10 cellular contexts compared by ENCODE assay signal in genomic region chr6:11210386-11211138, GRCh38. TPM values are rescaled to one million over a fixed set of nuclear protein-coding genes. Genes with fewer than 3 reads are reported as not detected.
A peak's percentile ranks its signal among the peaks of the same experiment; 100 is the strongest.
DNase-seq lines count a peak whose midpoint lies in the region; ATAC-seq and TF ChIP-seq lines count a peak whose summit lies in the region.
"Had no signal": no experiment of that assay in that cellular context is flagged by ENCODE, and none has a peak within 500 bp of the region (broad histone marks: within the 10 kb centered on the region; RNA-seq: fewer than 3 reads in every experiment).

No MANE protein-coding gene starts in this region.

- H2AFZ ChIP-seq in IMR-90 (replicated peaks; ENCODE audit: low read length, poor library complexity), result no peak overlapping the region

- H3K4ac ChIP-seq in IMR-90 (ENCODE audit: low read depth, low read length), result peak overlapping the region; percentile 71

- H3K4me1 ChIP-seq in IMR-90 (ENCODE audit: control insufficient read depth, insufficient read depth, low read length), result peaks cover 24% of the 10 kb centered on the region
- peaks cover 99% of the 10 kb centered on the region for H3K4me1 ChIP-seq in lower lobe of right lung
- peaks cover 48% of the 10 kb centered on the region for H3K4me1 ChIP-seq in testis

- in situ Hi-C loops in IMR-90 (cut with MboI; ENCODE audit: low sequenced_read_pairs), result no loop called here
- in situ Hi-C loops in brain microvascular endothelial cell (cut with HindIII; ENCODE audit: low pct_ligation_motif_present, low sequenced_read_pairs), result no loop called here

- TF ChIP-seq RAD21 in IMR-90 (IDR thresholded peaks at IDR 0.05; ENCODE audit: low read length), result no peak

- H2AK9ac ChIP-seq in IMR-90 (replicated peaks; ENCODE audit: low read depth, low read length, poor library complexity), result no peak overlapping the region

- H4K20me1 ChIP-seq in IMR-90 (ENCODE audit: insufficient read depth, low read length), result peaks cover 5% of the 10 kb centered on the region; the same call in 1 of the 2 replicates

- ATAC-seq in IMR-90 (ENCODE audit: low read depth), result no peak
- ATAC-seq in lower lobe of right lung, result no peak
- ATAC-seq in HG03159 (IDR thresholded peaks at IDR 0.05; ENCODE audit: unreplicated experiment), result no peak
- ATAC-seq: GM12878 had no signal

- H3K23ac ChIP-seq in IMR-90 (ENCODE audit: low read depth, low read length), result peak overlapping the region; percentile 5; the same call in 1 of the 2 replicates

- H3K27ac ChIP-seq in IMR-90 (ENCODE audit: insufficient read depth, low read length) (no peak overlapping the region), brain microvascular endothelial cell (peak overlapping the region; percentile 43), lower lobe of right lung (peak overlapping the region; percentile 54), testis (peak overlapping the region; percentile 22 to 39), RWPE1 (no peak overlapping the region)

- no peak for TF ChIP-seq CTCF in IMR-90 (conservative IDR thresholded peaks at IDR 0.05; ENCODE audit: low read depth, low read length)
- TF ChIP-seq CTCF in brain microvascular endothelial cell (IDR thresholded peaks at IDR 0.05; ENCODE audit: low read depth, low read length, missing control alignments), result no peak
- no peak for TF ChIP-seq CTCF in lower lobe of right lung (IDR thresholded peaks at IDR 0.05)
- TF ChIP-seq CTCF in testis (IDR thresholded peaks at IDR 0.05), result no peak
- no peak for TF ChIP-seq CTCF in RWPE1 (conservative IDR thresholded peaks at IDR 0.05; ENCODE audit: low read depth)

- peaks cover 29% of the 10 kb centered on the region for H3K9me1 ChIP-seq in IMR-90 (ENCODE audit: insufficient read depth, low read length)

- no peak overlapping the region for H4K5ac ChIP-seq in IMR-90 (ENCODE audit: low read depth, low read length)

- peaks cover 3% of the 10 kb centered on the region; the same call in 1 of the 2 replicates for H3K36me3 ChIP-seq in IMR-90 (ENCODE audit: control insufficient read depth, insufficient read depth, low read length)
- peaks cover 6% of the 10 kb centered on the region for H3K36me3 ChIP-seq in brain microvascular endothelial cell (replicated peaks)
- H3K36me3 ChIP-seq in lower lobe of right lung, result peaks cover 81% of the 10 kb centered on the region
- no peaks in the 10 kb centered on the region for H3K36me3 ChIP-seq in testis (ENCODE audit: low read depth, missing control alignments)

- peak overlapping the region; percentile 32; the same call in 1 of the 3 replicates for H2BK15ac ChIP-seq in IMR-90 (ENCODE audit: low read depth, low read length)

- H3K79me1 ChIP-seq in IMR-90 (ENCODE audit: low read depth in 1 of 2, low read length in 2 of 2), result peaks cover 14 to 66% of the 10 kb centered on the region in 2 experiments

- H2BK20ac ChIP-seq in IMR-90 (ENCODE audit: low read depth, low read length), result peak overlapping the region; percentile 35; the same call in 1 of the 2 replicates

- no peak overlapping the region for H3K56ac ChIP-seq in IMR-90 (ENCODE audit: extremely low read depth, insufficient read depth, low read length)

- DNase-seq in IMR-90, result no peak
- no peak for DNase-seq in brain microvascular endothelial cell
- no peak for DNase-seq in lower lobe of right lung
- no peak for DNase-seq in testis
- DNase-seq in HPDE6-E6E7 (ENCODE audit: extremely low spot score), result no peak
- no peak for DNase-seq in GM19240 (ENCODE audit: insufficient read length, low spot score)
- DNase-seq in RWPE1 (ENCODE audit: low spot score), result no peak
- DNase-seq: NCI-H510A treated with DMSO at 0.1 percent for 48 hours had no signal

- BruUV-seq in IMR-90 (replicated peaks; lab: Mats Ljungman, UMichigan), result no TSS peak

- peak overlapping the region in 1 of 2 experiments; percentile 46; a peak in 2 of 4 replicates for H4K8ac ChIP-seq in IMR-90 (ENCODE audit: low read depth in 2 of 2, low read length in 2 of 2)

- intact Hi-C loops in IMR-90 (cut with micrococcal nuclease), result no loop called here
- intact Hi-C loops in lower lobe of right lung (cut with DNase I), result no loop called here
- intact Hi-C loops in testis (cut with DNase I; ENCODE audit: low total_unique reads), result no loop called here

- H3K4me2 ChIP-seq in IMR-90 (ENCODE audit: low read depth, low read length), result no peak overlapping the region

- H2BK120ac ChIP-seq in IMR-90 (ENCODE audit: low read depth, low read length), result peak overlapping the region; percentile 41; the same call in 1 of the 2 replicates

- no peak overlapping the region; the same call in 1 of the 2 replicates for H3K14ac ChIP-seq in IMR-90 (replicated peaks; ENCODE audit: low read depth, low read length)

- H3K9ac ChIP-seq in IMR-90 (ENCODE audit: low read depth, low read length), result no peak overlapping the region

- dilution Hi-C loops in IMR-90 (cut with HindIII; ENCODE audit: low sequenced_read_pairs, unreplicated experiment), result no loop called here

- H3K9me3 ChIP-seq in IMR-90 (ENCODE audit: control insufficient read depth, insufficient read depth, low read length), result no peaks in the 10 kb centered on the region
- no peaks in the 10 kb centered on the region for H3K9me3 ChIP-seq in lower lobe of right lung
- no peaks in the 10 kb centered on the region for H3K9me3 ChIP-seq in testis

- H3K27me3 ChIP-seq in IMR-90 (ENCODE audit: control insufficient read depth, insufficient read depth, low read length) (no peaks in the 10 kb centered on the region), brain microvascular endothelial cell (replicated peaks) (no peaks in the 10 kb centered on the region), lower lobe of right lung (ENCODE audit: low read depth) (no peaks in the 10 kb centered on the region), testis (no peaks in the 10 kb centered on the region)

- H3K18ac ChIP-seq in IMR-90 (ENCODE audit: low read depth, low read length), result no peak overlapping the region

- POLR2A ChIA-PET in IMR-90 (lab: Charles Lee; ENCODE audit: unreplicated experiment), result no interaction called here
- POLR2A ChIA-PET in RWPE1 (lab: Yijun Ruan, JAX; ENCODE audit: low non-redundant PET), result no interaction called here

- peak overlapping the region; percentile 19; the same call in 1 of the 2 replicates for H4K91ac ChIP-seq in IMR-90 (ENCODE audit: insufficient read depth, low read depth, low read length)

- no peak for TF ChIP-seq POLR2A in IMR-90 (IDR thresholded peaks at IDR 0.05; ENCODE audit: low read depth, low read length)
- no peak for TF ChIP-seq POLR2A in testis (IDR thresholded peaks at IDR 0.05)

- peak overlapping the region; percentile 15 for H2BK5ac ChIP-seq in IMR-90 (ENCODE audit: low read depth, low read length, poor library complexity, severe bottlenecking)

- 100% methylated on average over 1 of the region's 2 CpGs; no CpG with 5 or more reads in 1 of the 2 experiments for WGBS in IMR-90 (ENCODE audit: extremely low coverage in 2 of 2, insufficient read length in 1 of 2), 2 experiments
- 77 to 80% methylated on average over 2 of the region's 2 CpGs for WGBS in testis, 2 donors

- H2AK5ac ChIP-seq in IMR-90 (ENCODE audit: low read depth, low read length), result peak overlapping the region; percentile 48; the same call in 1 of the 2 replicates

- H3K4me3 ChIP-seq in IMR-90 (ENCODE audit: insufficient read depth, low read depth, low read length) (no peak overlapping the region), brain microvascular endothelial cell (ENCODE audit: low read depth, low read length) (no peak overlapping the region), lower lobe of right lung (no peak overlapping the region), testis (no peak overlapping the region)
- H3K4me3 ChIP-seq: GM12878 had no signal

- CTCF ChIA-PET in IMR-90 (lab: Yijun Ruan, JAX), result no interaction called here
- CTCF ChIA-PET in RWPE1 (lab: Yijun Ruan, JAX), result interaction anchor here (0.5 kb wide), 1 partner anchor 1109 kb away, joined by 3 read pairs; no protein-coding TSS in a partner anchor

TF ChIP-seq in IMR-90, 13 proteins besides CTCF, POLR2A, EP300 and RAD21 (continues in another document):
- TF ChIP-seq MAZ (IDR thresholded peaks at IDR 0.05; ENCODE audit: borderline replicate concordance, low read depth, low read length) (no peak), CHD1 (IDR thresholded peaks at IDR 0.05; ENCODE audit: low read depth, low read length) (no peak), CEBPB (IDR thresholded peaks at IDR 0.05; ENCODE audit: low read depth, low read length) (no peak), RCOR1 (IDR thresholded peaks at IDR 0.05; ENCODE audit: insufficient replicate concordance, low read length) (no peak), MXI1 (IDR thresholded peaks at IDR 0.05; ENCODE audit: borderline replicate concordance, low read depth, low read length) (no peak), NFE2L2 (IDR thresholded peaks at IDR 0.05; ENCODE audit: low read depth, low read length) (no peak), SMC3 (IDR thresholded peaks at IDR 0.05; ENCODE audit: low read depth, low read length) (no peak), BHLHE40 (IDR thresholded peaks at IDR 0.05; ENCODE audit: low read depth, low read length) (no peak), ELK1 (IDR thresholded peaks at IDR 0.05; ENCODE audit: borderline replicate concordance, low read depth, low read length) (no peak), USF2 (IDR thresholded peaks at IDR 0.05; ENCODE audit: low read depth, low read length) (no peak), RFX5 (IDR thresholded peaks at IDR 0.05; ENCODE audit: low read depth, low read length) (no peak), FOS (IDR thresholded peaks at IDR 0.05; ENCODE audit: low read depth, low read length) (no peak)

RNA-seq across cellular contexts. Expression of gene NEDD9, which starts 21.9 kb away (rescaled TPM):
- total RNA-seq in IMR-90 (2012; rRNA removed) (16.5 and 16.7 TPM in 2 replicates), lower lobe of right lung (127 TPM), testis (10 to 100 TPM; 31.8 to 67.0 TPM)
- polyA plus RNA-seq in IMR-90 (2012; rRNA removed) (7.6 and 8.2 TPM in 2 replicates), testis (ENCODE audit: insufficient read depth, low read depth, low replicate concordance) (21.0 TPM)
- polyA plus RNA-seq in IMR-90 (2012; cell fraction: cytosol; rRNA removed), result 5.4 and 7.2 TPM in 2 replicates
- 9.9 and 17.1 TPM in 2 replicates for polyA plus RNA-seq in IMR-90 (2012; cell fraction: nucleus; rRNA removed; ENCODE audit: low replicate concordance)

Comparison
In these comparisons a context has a peak if more than half of its experiments do, and no peak if none do; other contexts are left out.
1. H3K27ac ChIP-seq: peak in brain microvascular endothelial cell (single experiment), lower lobe of right lung (single experiment) and testis (2 of 2); none in IMR-90 (single experiment) and RWPE1 (single experiment).